9 cellular contexts compared by ENCODE assay signal in genomic region chr3:142828703-142829304, GRCh38.
DNase-seq lines count a peak whose midpoint lies in the region; ATAC-seq lines count a peak whose summit lies in the region.
"Had no signal": no experiment of that assay in that cellular context is flagged by ENCODE, and none has a peak within 500 bp of the region (broad histone marks: within the 10 kb centered on the region; RNA-seq: fewer than 3 reads in every experiment).

No MANE protein-coding gene starts in this region.

- no peak overlapping the region for H3K27ac ChIP-seq in mesendoderm (ENCODE audit: low read depth, low read length)

- H4K8ac ChIP-seq in mesendoderm (ENCODE audit: low read depth, low read length) = no peak overlapping the region

- no peak overlapping the region for H3K4me2 ChIP-seq in mesendoderm (ENCODE audit: low read length)

- no peak overlapping the region for H3K4me3 ChIP-seq in mesendoderm (ENCODE audit: low read length)

- H2BK5ac ChIP-seq in mesendoderm (ENCODE audit: low read length) = no peak overlapping the region

- H2BK15ac ChIP-seq in mesendoderm (replicated peaks; ENCODE audit: low read depth) = no peak overlapping the region

- no peak overlapping the region for H3K27ac Mint-ChIP-seq in effector memory CD8-positive, alpha-beta T cell
- H3K27ac Mint-ChIP-seq: dendritic cell treated with granulocyte-macrophage colony-stimulating factor and Interleukin-4, amounts not matched to agents 40 ng/mL and 50 ng/mL, for 4 days had no signal

- no CpG with 5 or more reads among the region's 9 CpGs for WGBS in mesendoderm (ENCODE audit: extremely low coverage, insufficient coverage, low lambda C conversion rate)

- ATAC-seq in GM21381 (IDR thresholded peaks at IDR 0.05; ENCODE audit: unreplicated experiment) (peak; percentile 96), HG03575 (IDR thresholded peaks at IDR 0.05; ENCODE audit: extremely low read depth, insufficient number of reproducible peaks, low FRiP score, unreplicated experiment) (peak; percentile 74)
- ATAC-seq in effector memory CD8-positive, alpha-beta T cell (replicated peaks) = peak; percentile 84

- H3K9me3 Mint-ChIP-seq in effector memory CD8-positive, alpha-beta T cell = no peaks in the 10 kb centered on the region
- H3K9me3 Mint-ChIP-seq: dendritic cell treated with granulocyte-macrophage colony-stimulating factor and Interleukin-4, amounts not matched to agents 40 ng/mL and 50 ng/mL, for 4 days had no signal

- H3K23ac ChIP-seq in mesendoderm (ENCODE audit: low read length) = no peak overlapping the region

- no peak overlapping the region for H3K4me3 Mint-ChIP-seq in effector memory CD8-positive, alpha-beta T cell
- H3K4me3 Mint-ChIP-seq: dendritic cell treated with granulocyte-macrophage colony-stimulating factor and Interleukin-4, amounts not matched to agents 40 ng/mL and 50 ng/mL, for 4 days had no signal

- no peak overlapping the region for H3K4ac ChIP-seq in mesendoderm (ENCODE audit: low read depth, low read length)

- no peaks in the 10 kb centered on the region for H3K4me1 ChIP-seq in mesendoderm (ENCODE audit: control insufficient read depth, low read depth, low read length)

- no peak overlapping the region for H3K18ac ChIP-seq in mesendoderm (ENCODE audit: low read length)

- no peak overlapping the region for H2AK5ac ChIP-seq in mesendoderm (ENCODE audit: low read length)

- H3K27me3 Mint-ChIP-seq in effector memory CD8-positive, alpha-beta T cell = peaks cover 44 to 58% of the 10 kb centered on the region in 2 donors
- H3K27me3 Mint-ChIP-seq: dendritic cell treated with granulocyte-macrophage colony-stimulating factor and Interleukin-4, amounts not matched to agents 40 ng/mL and 50 ng/mL, for 4 days had no signal

- H3K4me1 Mint-ChIP-seq in effector memory CD8-positive, alpha-beta T cell (ENCODE audit: low read depth in 2 of 2) = no peaks in the 10 kb centered on the region

- H3K56ac ChIP-seq in mesendoderm (ENCODE audit: low read length) = no peak overlapping the region

- no peak overlapping the region for H3K9ac ChIP-seq in mesendoderm (ENCODE audit: low read length)

- H4K5ac ChIP-seq in mesendoderm (ENCODE audit: low read length) = no peak overlapping the region

- H3K27me3 ChIP-seq in mesendoderm (ENCODE audit: insufficient read depth, low read length, poor library complexity) = no peaks in the 10 kb centered on the region

- DNase-seq in DMS 273 treated with DMSO at 0.1 percent for 48 hours (lab: John Stamatoyannopoulos, UW) = peak; percentile 69
- peak; percentile 39 for DNase-seq in NCI-H748 treated with DMSO at 0.1 percent for 48 hours (lab: John Stamatoyannopoulos, UW)
- DNase-seq in activated CD4-positive, alpha-beta T cell treated with anti-CD3 and anti-CD28 coated beads, Interleukin-2, amount 50 U/mL, for 4 hours = peak; percentile 35 to 37
- DNase-seq in effector memory CD8-positive, alpha-beta T cell = peak; percentile 39 to 48 (median 44)
- peak; percentile 82 for DNase-seq in mesendoderm
- peak; percentile 46 for DNase-seq in stimulated activated CD8-positive, alpha-beta memory T cell treated with anti-CD3 and anti-CD28 coated beads, Interleukin-7, amount 100 ng/mL, for 24 hours (ENCODE audit: low read depth)

- H3K79me1 ChIP-seq in mesendoderm (ENCODE audit: low read length) = no peaks in the 10 kb centered on the region

- no peaks in the 10 kb centered on the region for H3K36me3 ChIP-seq in mesendoderm (ENCODE audit: control insufficient read depth, insufficient read depth, low read length)

- no peaks in the 10 kb centered on the region for H3K36me3 Mint-ChIP-seq in effector memory CD8-positive, alpha-beta T cell (ENCODE audit: insufficient read depth)

- no peaks in the 10 kb centered on the region for H3K79me2 ChIP-seq in mesendoderm (ENCODE audit: control insufficient read depth, insufficient read depth, low read length)

- H2BK120ac ChIP-seq in mesendoderm (ENCODE audit: low read depth, low read length) = no peak overlapping the region
